In the genomic region with DNA sequence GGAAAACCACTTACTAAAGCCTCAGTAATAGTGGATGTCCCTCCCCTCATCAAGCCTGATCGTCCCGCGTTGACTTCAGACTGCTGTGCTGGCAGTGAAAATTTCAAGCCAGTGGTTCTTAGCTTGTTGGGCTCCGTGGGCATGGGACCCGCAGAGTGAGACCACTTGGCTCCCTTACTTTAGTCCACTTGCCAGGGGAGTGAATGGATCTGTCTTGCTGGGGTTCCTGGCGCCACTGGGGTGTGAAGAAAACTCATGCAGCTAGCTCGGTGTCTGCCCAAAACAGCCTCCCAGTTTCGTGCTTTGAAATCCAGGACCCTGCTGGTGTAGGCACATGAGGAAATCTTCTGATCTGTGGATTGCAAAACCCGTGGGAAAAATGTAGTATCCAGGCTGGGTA, we compare ENCODE assay signal across 9 cellular contexts.
"Had no signal": no experiment of that assay in that cellular context is flagged by ENCODE, and none has a peak within 500 bp of the region (broad histone marks: within the 10 kb centered on the region; RNA-seq: fewer than 3 reads in every experiment).

No MANE protein-coding gene starts in this region.

- FAIRE-seq: HepG2 had no signal

- H3K27ac ChIP-seq: GM23248, HL-60 had no signal

- H3K4me3 ChIP-seq: GM23248, HAP-1 had no signal

- H3K36me3 ChIP-seq: HAP-1 had no signal

- H3K36me3 Mint-ChIP-seq: IgD-negative memory B cell had no signal

- H3K27me3 Mint-ChIP-seq: IgD-negative memory B cell had no signal

- H3K9ac ChIP-seq: GM23248 had no signal

- DNase-seq: GM23248, GOT3, H7, HFFc6 had no signal

- H2AFZ ChIP-seq: GM23248 had no signal

- ATAC-seq: HCT116, HepG2 had no signal

- H3K4me3 Mint-ChIP-seq: HFFc6, IgD-negative memory B cell had no signal

- H3K4me1 Mint-ChIP-seq: IgD-negative memory B cell had no signal

- H3K27ac Mint-ChIP-seq: HFFc6, IgD-negative memory B cell had no signal
